In the genomic region with DNA sequence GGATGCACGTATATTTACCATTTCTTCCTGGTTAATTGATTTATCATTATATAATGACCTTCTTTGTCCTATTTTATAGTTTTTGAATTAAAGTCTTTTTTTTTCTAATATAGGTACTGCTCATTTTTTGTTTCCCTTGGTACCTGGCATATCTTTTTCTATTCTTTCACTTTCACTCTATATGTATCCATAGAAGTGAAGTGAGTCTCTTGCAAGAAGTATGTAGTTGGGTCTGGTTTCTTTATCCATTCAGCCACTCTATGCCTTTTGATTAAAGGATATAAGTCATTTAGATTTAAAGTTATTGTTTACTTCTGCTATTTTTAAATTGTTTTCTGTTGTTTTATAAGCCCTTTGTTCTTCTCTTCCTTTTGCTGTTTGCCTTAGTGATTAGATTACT, we compare ENCODE assay signal across 23 cellular contexts.
DNase-seq lines count a peak whose midpoint lies in the region; ATAC-seq, FAIRE-seq and TF ChIP-seq lines count a peak whose summit lies in the region.
"Had no signal": no experiment of that assay in that cellular context is flagged by ENCODE, and none has a peak within 500 bp of the region (broad histone marks: within the 10 kb centered on the region; RNA-seq: fewer than 3 reads in every experiment).

No MANE protein-coding gene starts in this region.

- TF ChIP-seq POLR2A in GM12878 (IDR thresholded peaks at IDR 0.05; ENCODE audit: low read depth, low read length) (no peak), esophagus squamous epithelium (IDR thresholded peaks at IDR 0.05) (no peak)

- CTCF ChIA-PET in GM12878 (lab: Yijun Ruan, JAX) = no interaction called here

- intact Hi-C loops in GM12878 (cut with micrococcal nuclease; ENCODE audit: unreplicated experiment) (no loop called here), esophagus squamous epithelium (cut with DNase I) (no loop called here)

- H3K27me3 ChIP-seq in GM12878 (replicated peaks in 1 of 2; ENCODE audit: control insufficient read depth in 2 of 2, insufficient read depth in 2 of 2, low read length in 1 of 2) (no peaks in the 10 kb centered on the region), esophagus squamous epithelium (no peaks in the 10 kb centered on the region)
- H3K27me3 ChIP-seq: BE2C had no signal

- ATAC-seq in GM12878 (peak; percentile 52; the same call in 2 of the 3 replicates), HG02759 (IDR thresholded peaks at IDR 0.05; ENCODE audit: unreplicated experiment) (no peak)
- ATAC-seq: A549 had no signal

- POLR2A ChIA-PET in GM12878 (lab: Charles Lee) = no interaction called here

- no peak overlapping the region for H3K27ac ChIP-seq in GM12878 (ENCODE audit: control insufficient read depth, insufficient read depth)
- no peak overlapping the region for H3K27ac ChIP-seq in esophagus squamous epithelium
- H3K27ac ChIP-seq: 22Rv1, A549 had no signal

- no peaks in the 10 kb centered on the region for H4K20me1 ChIP-seq in GM12878 (ENCODE audit: control insufficient read depth, insufficient read depth)

- peak; percentile 66 for DNase-seq in SHP77 treated with DMSO at 0.1 percent for 48 hours (lab: John Stamatoyannopoulos, UW)
- no peak for DNase-seq in SHP77 (lab: John Stamatoyannopoulos, UW)
- peak; percentile 17 for DNase-seq in HT1080 (ENCODE audit: low read depth)
- no peak for DNase-seq in GM12878 (ENCODE audit: low read depth, low spot score)
- DNase-seq in NCI-H748 (lab: John Stamatoyannopoulos, UW; ENCODE audit: unreplicated experiment) = no peak
- DNase-seq in esophagus squamous epithelium (lab: John Stamatoyannopoulos, UW) = no peak
- DNase-seq: BE2C; C1 segment of cervical spinal cord; CD4-positive, CD25-positive, alpha-beta regulatory T cell; CD8-positive, alpha-beta memory T cell; COR-L47; DMS 273 treated with DMSO at 0.1 percent for 48 hours; DMS53; DND-41; EL; GOT3; H9; KG1 had no signal

- H2AFZ ChIP-seq in GM12878 (ENCODE audit: control insufficient read depth, low read depth, low read length) = no peak overlapping the region

- RAD21 ChIA-PET in GM12878 (lab: Charles Lee; ENCODE audit: unreplicated experiment) = interaction anchor here (0.7 to 4.0 kb wide), 2 partner anchors 9 to 10 kb away, joined by 3 to 23 read pairs; no protein-coding TSS in a partner anchor

- TF ChIP-seq CTCF in GM12878 (IDR thresholded peaks at IDR 0.05 in 2 of 3, conservative IDR thresholded peaks at IDR 0.05 in 1 of 3; ENCODE audit: control insufficient read depth in 2 of 3, extremely low read depth in 1 of 3, insufficient read depth in 1 of 3, low read depth in 3 of 3, low read length in 3 of 3) = no peak
- no peak for TF ChIP-seq CTCF in esophagus squamous epithelium (IDR thresholded peaks at IDR 0.05)

- H3K9me3 ChIP-seq in GM12878 (replicated peaks; ENCODE audit: control insufficient read depth, insufficient read depth, low read length) (no peaks in the 10 kb centered on the region), esophagus squamous epithelium (no peaks in the 10 kb centered on the region)
- H3K9me3 ChIP-seq: A549, BE2C had no signal

- in situ Hi-C loops in GM12878 (cut with MboI) = no loop called here

- BruUV-seq in GM12878 (replicated peaks; lab: Mats Ljungman, UMichigan) = no TSS peak

- FAIRE-seq in GM12878 (lab: Jason Lieb, UNC) = no peak
- FAIRE-seq: A549, GM12892, GM18507 had no signal

- H3K79me2 ChIP-seq in GM12878 (ENCODE audit: control insufficient read depth, insufficient read depth, low read length) = no peaks in the 10 kb centered on the region

- SMC1A ChIA-PET in GM12878 (lab: Charles Lee; ENCODE audit: uncharacterized antibody, unreplicated experiment) = interaction anchor here (1.0 to 1.6 kb wide), 2 partner anchors 15 to 19 kb away, joined by 3 to 6 read pairs; no protein-coding TSS in a partner anchor

- H3K36me3 ChIP-seq in GM12878 (ENCODE audit: control insufficient read depth in 2 of 2, insufficient read depth in 2 of 2, low read length in 1 of 2) = no peaks in the 10 kb centered on the region
- H3K36me3 ChIP-seq in esophagus squamous epithelium = no peaks in the 10 kb centered on the region
- H3K36me3 ChIP-seq: BE2C had no signal

- H3K4me3 ChIP-seq in GM12878 = no peak overlapping the region
- H3K4me3 ChIP-seq in esophagus squamous epithelium = no peak overlapping the region
- H3K4me3 ChIP-seq: A549 had no signal

- TF ChIP-seq EP300 in GM12878 (IDR thresholded peaks at IDR 0.05; ENCODE audit: borderline replicate concordance in 1 of 2, control insufficient read depth in 1 of 2, low read depth in 2 of 2, low read length in 2 of 2) = no peak

- 40% methylated on average over 1 of the region's 1 CpG for WGBS in GM12878 (ENCODE audit: insufficient coverage, insufficient replicate concordance, low lambda C conversion rate, missing lambda C conversion rate)
- WGBS in esophagus squamous epithelium, 2 donors = 89 to 92% methylated on average over 1 of the region's 1 CpG

- no peak overlapping the region for H3K4me2 ChIP-seq in GM12878 (ENCODE audit: control insufficient read depth, insufficient read depth)
- H3K4me2 ChIP-seq: A549 had no signal

- no peak for TF ChIP-seq RAD21 in GM12878 (IDR thresholded peaks at IDR 0.05; ENCODE audit: insufficient read depth, low read depth, low read length)

- H3K4me1 ChIP-seq in GM12878 (ENCODE audit: control insufficient read depth, insufficient read depth, low read length) = no peaks in the 10 kb centered on the region
- H3K4me1 ChIP-seq in esophagus squamous epithelium = no peaks in the 10 kb centered on the region
- H3K4me1 ChIP-seq: A549, BE2C had no signal

- H3K9ac ChIP-seq in GM12878 (ENCODE audit: control insufficient read depth, insufficient read depth, low read length) = no peak overlapping the region

TF ChIP-seq in GM12878, 131 proteins besides CTCF, POLR2A, EP300 and RAD21:
- TF ChIP-seq MYC (IDR thresholded peaks at IDR 0.05; ENCODE audit: insufficient read depth, insufficient read length, insufficient replicate concordance, low read length, severe bottlenecking) (no peak), GATAD2B (conservative IDR thresholded peaks at IDR 0.05; ENCODE audit: low read depth) (no peak), NFYA (IDR thresholded peaks at IDR 0.05; ENCODE audit: borderline replicate concordance, low read depth, low read length) (no peak), PML (IDR thresholded peaks at IDR 0.05; ENCODE audit: low read length) (no peak), ESRRA (IDR thresholded peaks at IDR 0.05; ENCODE audit: low read length) (no peak), POU2F2 (IDR thresholded peaks at IDR 0.05; ENCODE audit: borderline replicate concordance, low read depth, low read length) (no peak), NFXL1 (IDR thresholded peaks at IDR 0.05; ENCODE audit: borderline replicate concordance) (no peak), MXI1 (IDR thresholded peaks at IDR 0.05; ENCODE audit: low read depth, low read length) (no peak)
- TF ChIP-seq, protein P1, sequence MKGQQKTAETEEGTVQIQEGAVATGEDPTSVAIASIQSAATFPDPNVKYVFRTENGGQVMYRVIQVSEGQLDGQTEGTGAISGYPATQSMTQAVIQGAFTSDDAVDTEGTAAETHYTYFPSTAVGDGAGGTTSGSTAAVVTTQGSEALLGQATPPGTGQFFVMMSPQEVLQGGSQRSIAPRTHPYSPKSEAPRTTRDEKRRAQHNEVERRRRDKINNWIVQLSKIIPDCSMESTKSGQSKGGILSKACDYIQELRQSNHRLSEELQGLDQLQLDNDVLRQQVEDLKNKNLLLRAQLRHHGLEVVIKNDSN (IDR thresholded peaks at IDR 0.05; ENCODE audit: borderline replicate concordance, extremely low read length, insufficient read depth, low read depth, low read length) = no peak
- TF ChIP-seq, protein P2, sequence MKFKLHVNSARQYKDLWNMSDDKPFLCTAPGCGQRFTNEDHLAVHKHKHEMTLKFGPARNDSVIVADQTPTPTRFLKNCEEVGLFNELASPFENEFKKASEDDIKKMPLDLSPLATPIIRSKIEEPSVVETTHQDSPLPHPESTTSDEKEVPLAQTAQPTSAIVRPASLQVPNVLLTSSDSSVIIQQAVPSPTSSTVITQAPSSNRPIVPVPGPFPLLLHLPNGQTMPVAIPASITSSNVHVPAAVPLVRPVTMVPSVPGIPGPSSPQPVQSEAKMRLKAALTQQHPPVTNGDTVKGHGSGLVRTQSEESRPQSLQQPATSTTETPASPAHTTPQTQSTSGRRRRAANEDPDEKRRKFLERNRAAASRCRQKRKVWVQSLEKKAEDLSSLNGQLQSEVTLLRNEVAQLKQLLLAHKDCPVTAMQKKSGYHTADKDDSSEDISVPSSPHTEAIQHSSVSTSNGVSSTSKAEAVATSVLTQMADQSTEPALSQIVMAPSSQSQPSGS (IDR thresholded peaks at IDR 0.05; ENCODE audit: low read length) = no peak
- TF ChIP-seq, protein P3, sequence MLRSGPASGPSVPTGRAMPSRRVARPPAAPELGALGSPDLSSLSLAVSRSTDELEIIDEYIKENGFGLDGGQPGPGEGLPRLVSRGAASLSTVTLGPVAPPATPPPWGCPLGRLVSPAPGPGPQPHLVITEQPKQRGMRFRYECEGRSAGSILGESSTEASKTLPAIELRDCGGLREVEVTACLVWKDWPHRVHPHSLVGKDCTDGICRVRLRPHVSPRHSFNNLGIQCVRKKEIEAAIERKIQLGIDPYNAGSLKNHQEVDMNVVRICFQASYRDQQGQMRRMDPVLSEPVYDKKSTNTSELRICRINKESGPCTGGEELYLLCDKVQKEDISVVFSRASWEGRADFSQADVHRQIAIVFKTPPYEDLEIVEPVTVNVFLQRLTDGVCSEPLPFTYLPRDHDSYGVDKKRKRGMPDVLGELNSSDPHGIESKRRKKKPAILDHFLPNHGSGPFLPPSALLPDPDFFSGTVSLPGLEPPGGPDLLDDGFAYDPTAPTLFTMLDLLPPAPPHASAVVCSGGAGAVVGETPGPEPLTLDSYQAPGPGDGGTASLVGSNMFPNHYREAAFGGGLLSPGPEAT (IDR thresholded peaks at IDR 0.05; ENCODE audit: low read depth) = no peak

Comparison
In these comparisons a context has a peak if more than half of its experiments do, and no peak if none do; other contexts are left out.
1. DNase-seq: peak in SHP77 treated with DMSO at 0.1 percent for 48 hours (single experiment) and HT1080 (single experiment); none in SHP77 (0 of 2), GM12878 (single experiment), NCI-H748 (single experiment) and esophagus squamous epithelium (single experiment).